In genomic region chr7:73397936-73398335, GRCh38 we compare ENCODE assay signal across 14 cellular contexts. TPM values are rescaled to one million over a fixed set of nuclear protein-coding genes. Genes with fewer than 3 reads are reported as not detected.
"Had no signal": no experiment of that assay in that cellular context is flagged by ENCODE, and none has a peak within 500 bp of the region (broad histone marks: within the 10 kb centered on the region; RNA-seq: fewer than 3 reads in every experiment).

No MANE protein-coding gene starts in this region.

- ATAC-seq: left lobe of liver had no signal

- H3K27ac ChIP-seq: breast epithelium, esophagus squamous epithelium, right atrium auricular region, spleen, suprapubic skin had no signal

- H3K4me1 ChIP-seq: breast epithelium, esophagus squamous epithelium, right atrium auricular region, spleen, suprapubic skin had no signal

- FAIRE-seq: islet of Langerhans had no signal

- H3K27me3 ChIP-seq: breast epithelium, dorsolateral prefrontal cortex, esophagus squamous epithelium, right atrium auricular region, suprapubic skin had no signal

- H3K36me3 ChIP-seq: breast epithelium, esophagus squamous epithelium, right atrium auricular region, spleen, suprapubic skin had no signal

- DNase-seq: activated CD4-positive, alpha-beta memory T cell treated with anti-CD3 and anti-CD28 coated beads, Interleukin-2, amount 10 ng/mL, durations not matched to agents 7 days and 5 days; activated gamma-delta T cell; activated T-cell treated with anti-CD3 and anti-CD28 coated beads, Interleukin-2, amount 50 U/mL, for 48 hours; esophagus squamous epithelium; foreskin fibroblast; spleen; stimulated activated CD4-positive, alpha-beta T cell treated with anti-CD3 and anti-CD28 coated beads, Interleukin-1b, Interleukin-23, amount 100 ng/mL, for 48 hours; stimulated activated naive CD4-positive, alpha-beta T cell treated with Interleukin-2 at 50 U/mL for 16 hours had no signal

- H3K9me3 ChIP-seq: breast epithelium, esophagus squamous epithelium, right atrium auricular region, spleen, suprapubic skin had no signal

- H3K4me3 ChIP-seq: breast epithelium, esophagus squamous epithelium, suprapubic skin had no signal

RNA-seq across cellular contexts. Expression of gene FZD9, which starts 35.6 kb away (rescaled TPM):
- total RNA-seq: activated CD4-positive, alpha-beta memory T cell treated with anti-CD3 and anti-CD28 coated beads, Interleukin-2, amount 10 ng/mL, durations not matched to agents 7 days and 5 days had no signal
